ENCODE assay signal across 10 cellular contexts in genomic region chr4:153241970-153242847, GRCh38. TPM values are rescaled to one million over a fixed set of nuclear protein-coding genes. Genes with fewer than 3 reads are reported as not detected.
A peak's percentile ranks its signal among the peaks of the same experiment; 100 is the strongest.
DNase-seq lines count a peak whose midpoint lies in the region; TF ChIP-seq lines count a peak whose summit lies in the region.
"Had no signal": no experiment of that assay in that cellular context is flagged by ENCODE, and none has a peak within 500 bp of the region (broad histone marks: within the 10 kb centered on the region; RNA-seq: fewer than 3 reads in every experiment).

No MANE protein-coding gene starts in this region.

- H3K27ac ChIP-seq in BLaER1 (no peak overlapping the region), OCI-LY3 (ENCODE audit: low read length) (no peak overlapping the region)
- H3K27ac ChIP-seq: neutrophil had no signal

- H3K36me3 ChIP-seq in BLaER1, result no peaks in the 10 kb centered on the region
- no peaks in the 10 kb centered on the region for H3K36me3 ChIP-seq in H7 (replicated peaks; ENCODE audit: control insufficient read depth, insufficient read depth, low read length)
- H3K36me3 ChIP-seq in OCI-LY3 (replicated peaks; ENCODE audit: low read depth, low read length), result peaks cover 3% of the 10 kb centered on the region
- H3K36me3 ChIP-seq: neutrophil had no signal

- H3K4me2 ChIP-seq in BLaER1, result peak overlapping the region; percentile 24; the same call in 1 of the 2 replicates
- peak overlapping the region; percentile 69 for H3K4me2 ChIP-seq in OCI-LY3 (ENCODE audit: low read length)

- H3K4me1 ChIP-seq in BLaER1 (peaks cover 21% of the 10 kb centered on the region), OCI-LY3 (ENCODE audit: low read length) (peaks cover 19% of the 10 kb centered on the region)
- H3K4me1 ChIP-seq: BE2C had no signal

- H3K27me3 ChIP-seq in BLaER1, result no peaks in the 10 kb centered on the region
- no peaks in the 10 kb centered on the region for H3K27me3 ChIP-seq in H7 (ENCODE audit: control insufficient read depth, insufficient read depth, low read length)
- H3K27me3 ChIP-seq in OCI-LY3 (ENCODE audit: low read depth, low read length), result no peaks in the 10 kb centered on the region
- H3K27me3 ChIP-seq: BE2C had no signal

- H3K9me3 ChIP-seq in BLaER1 (no peaks in the 10 kb centered on the region), OCI-LY3 (ENCODE audit: insufficient read depth, low read length) (no peaks in the 10 kb centered on the region)
- H3K9me3 ChIP-seq: BE2C, neutrophil had no signal

- H4K20me1 ChIP-seq in BLaER1 (no peaks in the 10 kb centered on the region), OCI-LY3 (ENCODE audit: insufficient read depth, low read length) (0 out of 2 replicates have a peak, but pooled peaks cover 6% of the 10 kb centered on the region)

- 0 out of 2 replicates have a peak, but pooled peaks cover 6% of the 10 kb centered on the region for H3K79me2 ChIP-seq in OCI-LY3 (ENCODE audit: low read length)

- TF ChIP-seq CTCF in OCI-LY3 (IDR thresholded peaks at IDR 0.05; ENCODE audit: low read depth, low read length), result no peak

- H3K4me3 ChIP-seq in BLaER1, result no peak overlapping the region
- no peak overlapping the region for H3K4me3 ChIP-seq in H7 (ENCODE audit: insufficient read depth, low read depth, low read length)
- H3K4me3 ChIP-seq in OCI-LY3 (ENCODE audit: low read length), result peak overlapping the region; percentile 21

- no peak overlapping the region for H2AFZ ChIP-seq in OCI-LY3 (ENCODE audit: low read depth, low read length)

- DNase-seq in H7 (peak; percentile 52), hepatic stellate cell (ENCODE audit: low spot score) (peak; percentile 60), mucosa of gallbladder (ENCODE audit: low spot score) (no peak), DMS79 treated with DMSO at 0.1 percent for 48 hours (lab: John Stamatoyannopoulos, UW) (no peak), SIG-M5 treated with dmso at 0.1 percent for 504 hours (lab: John Stamatoyannopoulos, UW; ENCODE audit: unreplicated experiment) (no peak), DMS114 treated with DMSO at 0.1 percent for 48 hours (lab: John Stamatoyannopoulos, UW; ENCODE audit: unreplicated experiment) (no peak)
- DNase-seq: BE2C had no signal

- H3K9ac ChIP-seq in BLaER1 (no peak overlapping the region), OCI-LY3 (ENCODE audit: low read length) (no peak overlapping the region)

RNA-seq across cellular contexts. Expression of gene TRIM2, which starts 38.0 kb away (rescaled TPM):
- 49.2 and 77.4 TPM in 2 replicates for total RNA-seq in H7 (2014; rRNA removed; shearing (Covaris generic))
- total RNA-seq in mucosa of gallbladder, result 146 TPM

Comparison
In these comparisons a context has a peak if more than half of its experiments do, and no peak if none do; other contexts are left out.
1. DNase-seq: peak in H7 (single experiment) and hepatic stellate cell (single experiment); none in mucosa of gallbladder (single experiment), DMS79 treated with DMSO at 0.1 percent for 48 hours (single experiment), SIG-M5 treated with dmso at 0.1 percent for 504 hours (single experiment) and DMS114 treated with DMSO at 0.1 percent for 48 hours (single experiment).